In the genomic region with DNA sequence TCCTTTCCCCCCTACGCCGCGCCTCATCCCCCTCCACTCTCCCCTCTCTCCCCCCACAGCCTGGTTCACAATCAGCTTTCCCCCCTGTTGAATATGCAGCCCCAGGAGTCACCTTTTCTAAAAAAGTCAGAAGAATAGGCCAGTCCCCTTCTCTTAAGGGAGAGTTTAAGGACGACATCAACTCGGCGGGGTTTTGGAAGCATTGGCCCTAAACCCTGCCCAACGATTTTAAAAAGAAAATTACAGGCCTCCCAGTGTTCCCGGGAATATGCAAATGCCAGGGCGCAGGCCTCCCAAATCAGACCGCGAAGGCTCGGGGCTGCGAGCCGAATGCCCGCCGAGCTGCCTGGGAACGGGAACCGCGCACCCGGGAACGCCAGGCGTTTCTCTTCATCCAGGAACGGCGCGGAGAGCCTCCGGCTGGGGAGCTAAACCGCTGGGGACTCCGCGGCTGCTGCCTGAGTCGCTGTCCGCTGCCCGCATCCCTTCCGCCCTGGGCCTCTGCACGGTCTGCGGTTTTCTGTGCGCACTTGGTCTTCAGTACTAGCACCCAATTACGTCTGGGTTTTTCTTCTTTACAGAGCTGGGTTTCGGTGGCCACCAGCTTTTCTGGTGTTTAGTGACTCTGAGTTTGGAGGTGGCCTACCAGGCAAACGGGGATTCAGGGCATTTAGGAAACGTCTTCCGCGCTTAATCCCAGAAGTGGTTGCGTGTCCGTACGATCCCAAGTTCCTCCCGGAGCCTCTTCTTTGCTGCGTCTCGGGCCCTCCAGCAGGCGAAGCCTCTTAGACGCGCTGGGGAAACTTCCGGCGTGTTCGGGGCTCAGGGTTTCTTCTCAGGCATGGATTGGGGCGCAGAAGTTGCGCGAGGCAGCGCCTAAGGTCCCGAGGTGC, we compare ENCODE assay signal across 1 cellular context.
TF ChIP-seq lines count a peak whose summit lies in the region.

No MANE protein-coding gene starts in this region.

TF ChIP-seq in HepG2, 621 proteins besides CTCF, POLR2A, EP300 and RAD21 (continued from another document):
- peak; percentile 28; the same call in 1 of the 2 replicates for TF ChIP-seq ZNF800 (CRISPR knock-in tag; IDR thresholded peaks at IDR 0.05)
- TF ChIP-seq TAF1 (CRISPR knock-in tag; IDR thresholded peaks at IDR 0.05), result 0 out of 2 replicates have a peak, but pooled peaks have one; percentile 5
- TF ChIP-seq ZNF430 (CRISPR knock-in tag; IDR thresholded peaks at IDR 0.05), result no peak
- TF ChIP-seq, protein P1, sequence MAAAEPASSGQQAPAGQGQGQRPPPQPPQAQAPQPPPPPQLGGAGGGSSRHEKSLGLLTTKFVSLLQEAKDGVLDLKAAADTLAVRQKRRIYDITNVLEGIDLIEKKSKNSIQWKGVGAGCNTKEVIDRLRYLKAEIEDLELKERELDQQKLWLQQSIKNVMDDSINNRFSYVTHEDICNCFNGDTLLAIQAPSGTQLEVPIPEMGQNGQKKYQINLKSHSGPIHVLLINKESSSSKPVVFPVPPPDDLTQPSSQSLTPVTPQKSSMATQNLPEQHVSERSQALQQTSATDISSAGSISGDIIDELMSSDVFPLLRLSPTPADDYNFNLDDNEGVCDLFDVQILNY (CRISPR knock-in tag; conservative IDR thresholded peaks at IDR 0.05), result no peak
- TF ChIP-seq CBX2 (IDR thresholded peaks at IDR 0.05; ENCODE audit: low read depth, low read length), result peak; percentile 40; the same call in 1 of the 2 replicates
- TF ChIP-seq CBX2 (CRISPR knock-in tag; IDR thresholded peaks at IDR 0.05; ENCODE audit: low read depth), result no peak
TF ChIP-seq in HepG2: peak in this region for 4.
